In the genomic region with DNA sequence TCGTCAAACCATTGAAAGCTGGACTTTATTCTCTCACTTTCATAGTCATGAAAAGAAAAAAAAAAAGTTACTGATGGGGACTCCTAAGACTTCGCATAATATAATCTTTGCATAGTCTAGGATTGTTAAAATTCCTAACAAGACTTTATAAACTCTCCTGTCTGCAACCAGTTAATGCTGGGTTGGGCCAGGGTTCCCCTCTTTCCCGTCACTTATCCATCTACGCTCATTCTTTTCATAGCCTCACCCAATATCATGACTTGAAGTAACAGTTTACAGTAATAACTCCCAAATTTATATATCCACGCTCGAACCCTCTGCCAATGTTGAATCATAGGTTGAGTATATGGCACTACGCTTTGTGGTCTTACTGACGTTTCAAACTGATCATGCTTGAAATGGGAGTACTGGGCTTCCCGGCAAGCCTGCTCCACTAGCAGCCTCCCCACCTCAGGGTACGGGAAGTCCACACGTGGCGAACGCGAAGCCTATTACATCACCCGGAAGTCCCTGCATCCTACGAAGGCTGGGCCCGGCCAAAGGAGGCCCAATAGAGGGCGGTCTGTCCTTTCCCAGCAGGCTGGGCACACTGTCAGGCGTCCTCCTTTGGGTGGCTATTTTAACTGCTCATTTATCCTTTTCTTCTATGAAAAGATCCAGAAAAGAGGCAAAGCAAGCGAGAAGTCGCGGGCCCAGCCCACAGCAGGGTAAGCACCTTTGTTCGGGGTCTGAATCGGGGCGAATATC, we compare ENCODE assay signal across 8 cellular contexts. TPM values are rescaled to one million over a fixed set of nuclear protein-coding genes. Genes with fewer than 3 reads are reported as not detected.
DNase-seq lines count a peak whose midpoint lies in the region; ATAC-seq and TF ChIP-seq lines count a peak whose summit lies in the region.

No MANE protein-coding gene starts in this region.

- no peaks in the 10 kb centered on the region for H3K9me3 ChIP-seq in BE2C
- H3K9me3 ChIP-seq in colonic mucosa = no peaks in the 10 kb centered on the region

- TF ChIP-seq CTCF in BE2C (IDR thresholded peaks at IDR 0.05; ENCODE audit: low read depth, low read length) (peak; percentile 43), colonic mucosa (IDR thresholded peaks at IDR 0.05) (no peak)

- H3K4me1 ChIP-seq in BE2C = peaks cover 4% of the 10 kb centered on the region; the same call in 1 of the 2 replicates
- H3K4me1 ChIP-seq in colonic mucosa = peaks cover 8% of the 10 kb centered on the region

- no peaks in the 10 kb centered on the region for H3K27me3 ChIP-seq in BE2C
- no peaks in the 10 kb centered on the region for H3K27me3 ChIP-seq in colonic mucosa

- H3K27ac ChIP-seq in colonic mucosa = peak overlapping the region; percentile 96

- H3K4me3 ChIP-seq in BE2C (ENCODE audit: low read depth, low read length) (peak overlapping the region; percentile 99), colonic mucosa (peak overlapping the region; percentile 93)

- intact Hi-C loops in colonic mucosa (cut with DNase I) = loop anchor here (5.0 kb wide), 1 partner anchor 37 kb away; a partner anchor contains a TSS
- intact Hi-C loops in left colon (cut with DNase I, micrococcal nuclease) = loop anchor here in 1 of 2 donors (5.0 kb wide), 1 partner anchor 37 kb away; a partner anchor contains a TSS

- DNase-seq in BE2C = peak; percentile 94
- DNase-seq in NCI-H226 = peak; percentile 99
- peak; percentile 91 for DNase-seq in colonic mucosa
- peak; percentile 89 to 95 for DNase-seq in left colon
- DNase-seq in stimulated activated CD4-positive, alpha-beta T cell treated with anti-CD3 and anti-CD28 coated beads, Interleukin-1b, Interleukin-23, amount 100 ng/mL, for 4 hours (ENCODE audit: low read depth in 2 of 2) = peak; percentile 66 to 72

- H3K9ac ChIP-seq in colonic mucosa (ENCODE audit: low read depth in 2 of 2, low read length in 2 of 2) = peak overlapping the region; percentile 93 to 99

- peaks cover 20% of the 10 kb centered on the region for H3K36me3 ChIP-seq in BE2C
- no peaks in the 10 kb centered on the region for H3K36me3 ChIP-seq in colonic mucosa

- peak; percentile 69 for ATAC-seq in GM19023 (IDR thresholded peaks at IDR 0.05; ENCODE audit: unreplicated experiment)
- ATAC-seq in HG03196 (IDR thresholded peaks at IDR 0.05; ENCODE audit: unreplicated experiment) = peak; percentile 74
- peak; percentile 74 to 76 for ATAC-seq in activated CD4-positive, CD25-positive, alpha-beta regulatory T cell treated with anti-CD3 and anti-CD28 coated beads, Interleukin-2, amount 50 U/mL, for 24 hours
- ATAC-seq in left colon = peak; percentile 91

RNA-seq across cellular contexts. Expression of a gene that starts 0.7 kb away (rescaled TPM):
- polyA plus RNA-seq in BE2C (2012; ENCODE audit: insufficient read depth, insufficient read length, low read depth) = 2.7 TPM
- total RNA-seq in colonic mucosa (10 to 100 TPM; 28.5 to 35.1 TPM), left colon (10 to 100 TPM; 33.1 to 41.6 TPM)

RNA-seq across cellular contexts. Expression of a gene that starts 39.2 kb away (rescaled TPM):
- 2.2 TPM for polyA plus RNA-seq in BE2C (2012; ENCODE audit: insufficient read depth, insufficient read length, low read depth)
- total RNA-seq in colonic mucosa = 10 to 100 TPM in 1 of 2 donors, 1 to 10 TPM in 1; 6.2 to 11.4 TPM
- total RNA-seq in left colon = 10 to 100 TPM in 1 of 2 donors, 1 to 10 TPM in 1; 9.5 to 10.4 TPM

RNA-seq across cellular contexts. Expression of a gene that starts 40.7 kb away (rescaled TPM):
- 0.82 TPM for polyA plus RNA-seq in BE2C (2012; ENCODE audit: insufficient read depth, insufficient read length, low read depth)
- total RNA-seq in colonic mucosa (1 to 10 TPM; 3.2 to 3.7 TPM), left colon (1 to 10 TPM; 2.8 to 3.5 TPM)

RNA-seq across cellular contexts. Expression of a gene that starts 48.8 kb away (rescaled TPM):
- 1.2 TPM for polyA plus RNA-seq in BE2C (2012; ENCODE audit: insufficient read depth, insufficient read length, low read depth)
- total RNA-seq in colonic mucosa (under 1 TPM; 0.30 to 0.69 TPM), left colon (under 1 TPM; 0.67 to 0.89 TPM)

Comparison
In these comparisons a context has a peak if more than half of its experiments do, and no peak if none do; other contexts are left out.
1. Peak in every context shown above with its lines: DNase-seq, ATAC-seq, H3K4me3 ChIP-seq and H3K27ac ChIP-seq.